Comparison of ENCODE assay signal across 1 cellular context in genomic region chr4:2441393-2442174, GRCh38.
TF ChIP-seq lines count a peak whose summit lies in the region.

No MANE protein-coding gene starts in this region.

TF ChIP-seq in H1, 55 proteins besides CTCF, POLR2A, EP300 and RAD21 (continued from another document):
- 0 out of 2 replicates have a peak, but pooled peaks have one; percentile 42 for TF ChIP-seq KDM1A (IDR thresholded peaks at IDR 0.05; ENCODE audit: borderline replicate concordance, low read length)
- peak; percentile 62; the same call in 1 of the 2 replicates for TF ChIP-seq YY1 (IDR thresholded peaks at IDR 0.05; ENCODE audit: low read depth, low read length)
- peak; percentile 51; the same call in 1 of the 2 replicates for TF ChIP-seq CREB1 (IDR thresholded peaks at IDR 0.05)
- TF ChIP-seq RXRA (IDR thresholded peaks at IDR 0.05; ENCODE audit: insufficient read depth, low read depth, low read length): 0 out of 2 replicates have a peak, but pooled peaks have one; percentile 10
- TF ChIP-seq HDAC2 (IDR thresholded peaks at IDR 0.05; ENCODE audit: borderline replicate concordance in 1 of 2, low read depth in 2 of 2, low read length in 2 of 2): 0 out of 4 replicates have a peak, but pooled peaks have one; percentile 28 to 38
- 0 out of 2 replicates have a peak, but pooled peaks have one; percentile 11 for TF ChIP-seq E2F6 (IDR thresholded peaks at IDR 0.05)
- no peak for TF ChIP-seq NRF1 (IDR thresholded peaks at IDR 0.05; ENCODE audit: low read depth, low read length)
- TF ChIP-seq SP4 (IDR thresholded peaks at IDR 0.05; ENCODE audit: low read length): no peak
- peak; percentile 68 for TF ChIP-seq TAF7 (optimal IDR thresholded peaks at IDR 0.05; ENCODE audit: borderline replicate concordance, low read depth, low read length)
- no peak for TF ChIP-seq RFX5 (IDR thresholded peaks at IDR 0.05; ENCODE audit: borderline replicate concordance, low read depth, low read length)
- TF ChIP-seq GABPA (IDR thresholded peaks at IDR 0.05; ENCODE audit: borderline replicate concordance, insufficient read depth, low read length): peak; percentile 69; the same call in 1 of the 2 replicates
